In genomic region chr2:231388725-231389346, GRCh38 we compare ENCODE assay signal across 19 cellular contexts. TPM values are rescaled to one million over a fixed set of nuclear protein-coding genes. Genes with fewer than 3 reads are reported as not detected.
DNase-seq lines count a peak whose midpoint lies in the region; ATAC-seq and TF ChIP-seq lines count a peak whose summit lies in the region.
"Had no signal": no experiment of that assay in that cellular context is flagged by ENCODE, and none has a peak within 500 bp of the region (broad histone marks: within the 10 kb centered on the region; RNA-seq: fewer than 3 reads in every experiment).

No MANE protein-coding gene starts in this region.

- no peak for TF ChIP-seq POLR2A in stomach (IDR thresholded peaks at IDR 0.05)
- no peak for TF ChIP-seq POLR2A in suprapubic skin (IDR thresholded peaks at IDR 0.05)

- H3K36me3 Mint-ChIP-seq in brain (peaks cover 19% of the 10 kb centered on the region), natural killer cell (no peaks in the 10 kb centered on the region)

- TF ChIP-seq CTCF in SK-N-SH (IDR thresholded peaks at IDR 0.05), result no peak
- TF ChIP-seq CTCF in brain (conservative IDR thresholded peaks at IDR 0.05), result no peak
- no peak for TF ChIP-seq CTCF in natural killer cell (IDR thresholded peaks at IDR 0.05)
- no peak for TF ChIP-seq CTCF in stomach (IDR thresholded peaks at IDR 0.05)
- no peak for TF ChIP-seq CTCF in suprapubic skin (IDR thresholded peaks at IDR 0.05)

- 95% methylated on average over 10 of the region's 15 CpGs for WGBS in SK-N-SH (ENCODE audit: low lambda C conversion rate)
- 85 to 92% (median 91%) methylated on average over 13 to 15 of the region's 15 CpGs for WGBS in stomach, 5 donors
- 87% methylated on average over 11 of the region's 15 CpGs for WGBS in suprapubic skin

- POLR2A ChIA-PET in SK-N-SH (lab: Yijun Ruan, JAX), result interaction anchor here (1.2 kb wide), 1 partner anchor 23 kb away, joined by 4 read pairs; no protein-coding TSS in a partner anchor

- TF ChIP-seq EP300 in SK-N-SH (IDR thresholded peaks at IDR 0.05; ENCODE audit: borderline replicate concordance in 1 of 2, low read depth in 1 of 2, low read length in 1 of 2), result no peak
- TF ChIP-seq EP300 in stomach (IDR thresholded peaks at IDR 0.05), result no peak
- TF ChIP-seq EP300 in suprapubic skin (IDR thresholded peaks at IDR 0.05), result no peak

- peaks cover 13% of the 10 kb centered on the region for H3K4me1 Mint-ChIP-seq in brain
- peaks cover 78 to 89% of the 10 kb centered on the region in 2 donors for H3K4me1 Mint-ChIP-seq in natural killer cell

- no peak for ATAC-seq in SK-N-SH treated with all-trans-retinoic acid at 6 μM for 48 hours
- no peak for ATAC-seq in natural killer cell
- ATAC-seq: activated T-cell treated with anti-CD3 and anti-CD28 coated beads, Interleukin-2, amount 50 U/mL, for 72 hours had no signal

- no peaks in the 10 kb centered on the region for H3K9me2 ChIP-seq in SK-N-SH

- H3F3A ChIP-seq in SK-N-SH (replicated peaks; ENCODE audit: insufficient read depth), result no peaks in the 10 kb centered on the region

- peak overlapping the region; percentile 50; the same call in 1 of the 2 replicates for H3K4me2 ChIP-seq in SK-N-SH

- H3K79me2 ChIP-seq in SK-N-SH (ENCODE audit: insufficient read depth), result no peaks in the 10 kb centered on the region

- no peaks in the 10 kb centered on the region for H4K20me1 ChIP-seq in SK-N-SH (ENCODE audit: insufficient read depth)

- DNase-seq in SK-N-SH (peak; percentile 36), natural killer cell (no peak), stomach (no peak), NCI-H774 (lab: John Stamatoyannopoulos, UW) (no peak), Kasumi-1 (lab: John Stamatoyannopoulos, UW) (no peak), suprapubic skin (ENCODE audit: low spot score in 2 of 2) (no peak)
- DNase-seq: activated B cell treated with CpG ODN at 0.5 μM for 24 hours; activated CD4-positive, alpha-beta memory T cell treated with anti-CD3 and anti-CD28 coated beads, Interleukin-2, amount 10 ng/mL, durations not matched to agents 7 days and 5 days; activated T-cell treated with anti-CD3 and anti-CD28 coated beads, Interleukin-2, amount 50 U/mL, for 72 hours; NCI-H187 treated with DMSO at 0.1 percent for 48 hours; NCI-H446; T-helper 1 cell had no signal

- H3K4me1 ChIP-seq in SK-N-SH (ENCODE audit: control insufficient read depth in 1 of 2, insufficient read depth in 2 of 2, low read depth in 1 of 2, low read length in 1 of 2) (peaks cover 6 to 36% of the 10 kb centered on the region in 2 experiments; a peak in 2 of 4 replicates), stomach (peaks cover 6 to 12% (median 9%) of the 10 kb centered on the region in 4 donors), suprapubic skin (no peaks in the 10 kb centered on the region)
- H3K4me1 ChIP-seq: gastrocnemius medialis had no signal

- H3K27me3 ChIP-seq in SK-N-SH (ENCODE audit: insufficient read depth) (no peaks in the 10 kb centered on the region), stomach (peaks cover 0 to 14% (median 0%) of the 10 kb centered on the region in 3 donors), suprapubic skin (no peaks in the 10 kb centered on the region)
- H3K27me3 ChIP-seq: gastrocnemius medialis, ovary had no signal

- intact Hi-C loops in natural killer cell (cut with micrococcal nuclease), result no loop called here
- intact Hi-C loops in stomach (cut with DNase I; ENCODE audit: low total_unique reads), result no loop called here

- H3K4me3 Mint-ChIP-seq in brain (no peak overlapping the region), natural killer cell (peak overlapping the region; percentile 67)
- H3K4me3 Mint-ChIP-seq: activated B cell treated with CpG ODN at 0.5 μM for 24 hours; activated CD4-positive, alpha-beta memory T cell treated with anti-CD3 and anti-CD28 coated beads, Interleukin-2, amount 10 ng/mL, durations not matched to agents 7 days and 5 days; activated naive CD8-positive, alpha-beta T cell; activated T-cell treated with anti-CD3 and anti-CD28 coated beads, Interleukin-2, amount 50 U/mL, for 72 hours had no signal

- H3K9ac ChIP-seq in SK-N-SH, result no peak overlapping the region

- no peak overlapping the region for H2AFZ ChIP-seq in SK-N-SH (ENCODE audit: low read depth)

- CTCF ChIA-PET in SK-N-SH (lab: Yijun Ruan, JAX), result interaction anchor here (0.8 to 3.5 kb wide), 4 partner anchors 11 to 92 kb away, joined by 3 to 14 read pairs (median 4); no protein-coding TSS in a partner anchor

- H3K36me3 ChIP-seq in SK-N-SH (replicated peaks in 1 of 2; ENCODE audit: control insufficient read depth in 1 of 2, insufficient read depth in 2 of 2, low read length in 1 of 2) (no peaks in the 10 kb centered on the region), stomach (peaks cover 0 to 8% (median 0%) of the 10 kb centered on the region in 4 donors), suprapubic skin (no peaks in the 10 kb centered on the region)
- H3K36me3 ChIP-seq: gastrocnemius medialis, ovary had no signal

- H3K4me3 ChIP-seq in SK-N-SH (ENCODE audit: low read depth in 2 of 2, low read length in 1 of 2) (no peak overlapping the region), stomach (no peak overlapping the region), suprapubic skin (no peak overlapping the region)
- H3K4me3 ChIP-seq: gastrocnemius medialis, ovary, tibial nerve had no signal

- peaks cover 8% of the 10 kb centered on the region for H3K27me3 Mint-ChIP-seq in brain
- no peaks in the 10 kb centered on the region for H3K27me3 Mint-ChIP-seq in natural killer cell (ENCODE audit: low read depth in 2 of 2)
- H3K27me3 Mint-ChIP-seq: activated B cell treated with CpG ODN at 0.5 μM for 24 hours had no signal

- H3K27ac Mint-ChIP-seq in brain (peak overlapping the region in 4 of 5 experiments; percentile 14 to 86 (median 39)), natural killer cell (peak overlapping the region; percentile 99 to 100)
- H3K27ac Mint-ChIP-seq: activated B cell treated with CpG ODN at 0.5 μM for 24 hours; activated CD4-positive, alpha-beta memory T cell treated with anti-CD3 and anti-CD28 coated beads, Interleukin-2, amount 10 ng/mL, durations not matched to agents 7 days and 5 days; activated naive CD8-positive, alpha-beta T cell; activated T-cell treated with anti-CD3 and anti-CD28 coated beads, Interleukin-2, amount 50 U/mL, for 72 hours had no signal

- TF ChIP-seq RAD21 in SK-N-SH (IDR thresholded peaks at IDR 0.05; ENCODE audit: low read length), result no peak

- H3K9me3 Mint-ChIP-seq in brain (peaks cover 3 to 19% (median 12%) of the 10 kb centered on the region in 5 experiments), natural killer cell (no peaks in the 10 kb centered on the region)

- peak overlapping the region in 1 of 2 experiments; percentile 32; a peak in 1 of 4 replicates for H3K27ac ChIP-seq in SK-N-SH (ENCODE audit: low read depth in 2 of 2, low read length in 1 of 2)
- peak overlapping the region in 4 of 5 donors; percentile 38 to 62 (median 46) for H3K27ac ChIP-seq in stomach
- no peak overlapping the region for H3K27ac ChIP-seq in suprapubic skin
- H3K27ac ChIP-seq: 22Rv1, gastrocnemius medialis, ovary had no signal

- H3K9me3 ChIP-seq in SK-N-SH (peaks cover 7% of the 10 kb centered on the region; the same call in 1 of the 2 replicates), stomach (peaks cover 0 to 14% (median 6%) of the 10 kb centered on the region in 4 donors), suprapubic skin (no peaks in the 10 kb centered on the region)
- H3K9me3 ChIP-seq: gastrocnemius medialis, ovary had no signal

TF ChIP-seq in SK-N-SH, 30 proteins besides CTCF, POLR2A, EP300 and RAD21 (continues in another document):
- TF ChIP-seq RCOR1 (IDR thresholded peaks at IDR 0.05; ENCODE audit: low read length) (no peak), ZBTB33 (IDR thresholded peaks at IDR 0.05; ENCODE audit: borderline replicate concordance, low read depth) (no peak)

TF ChIP-seq in SK-N-SH treated with all-trans-retinoic acid at 6 μM for 48 hours, 23 proteins besides CTCF, POLR2A, EP300 and RAD21 (continues in another document):
- TF ChIP-seq ZFP3 (CRISPR knock-in tag; IDR thresholded peaks at IDR 0.05) (no peak), ZNF70 (CRISPR knock-in tag; IDR thresholded peaks at IDR 0.05) (no peak), ZC3H10 (CRISPR knock-in tag; IDR thresholded peaks at IDR 0.05) (no peak), RARB (CRISPR knock-in tag; IDR thresholded peaks at IDR 0.05) (no peak), CSDC2 (CRISPR knock-in tag; IDR thresholded peaks at IDR 0.05) (no peak), TSHZ2 (CRISPR knock-in tag; IDR thresholded peaks at IDR 0.05) (no peak)

RNA-seq across cellular contexts. Expression of gene B3GNT7, which starts 6.7 kb away (rescaled TPM):
- polyA plus RNA-seq in SK-N-SH (2012; rRNA removed), result 0.05 and 0.12 TPM in 2 replicates
- polyA plus RNA-seq in SK-N-SH (2012; cell fraction: cytosol; rRNA removed), result 0.04 TPM in 2 replicates
- polyA plus RNA-seq in SK-N-SH (2012; cell fraction: nucleus; rRNA removed), result 0.19 and 0.30 TPM in 2 replicates
- 3.4 TPM for polyA plus RNA-seq in brain (ENCODE audit: insufficient read depth, low read depth, low replicate concordance)
- total RNA-seq in natural killer cell, result 100 to 1,000 TPM in 2 of 3 donors, 10 to 100 TPM in 1; 87.5 to 151 (median 113) TPM
- total RNA-seq in stomach, result 100 to 1,000 TPM in 2 of 5 donors, 10 to 100 TPM in 3; 13.4 to 156 (median 33.8) TPM
- polyA plus RNA-seq in stomach, result 1 to 10 TPM; 1.9 to 8.0 (median 6.1) TPM
- total RNA-seq in suprapubic skin, result 1 to 10 TPM; 1.3 to 1.5 (median 1.4) TPM

Comparison
In these comparisons a context has a peak if more than half of its experiments do, and no peak if none do; other contexts are left out.
1. RNA of gene B3GNT7, which starts 6.7 kb away (total RNA-seq): 87.5 to 151 TPM in natural killer cell and 13.4 to 156 TPM in stomach; 1.3 to 1.5 TPM in suprapubic skin; every median in the first group is over 4 times any median in the second.